In genomic region chr10:75021851-75022250, GRCh38 we compare ENCODE assay signal across 1 cellular context.
TF ChIP-seq lines count a peak whose summit lies in the region.

No MANE protein-coding gene starts in this region.

TF ChIP-seq in HepG2, 621 proteins besides CTCF, POLR2A, EP300 and RAD21 (continued from another document):
- peak; percentile 74; the same call in 1 of the 2 replicates for TF ChIP-seq TFAP4 (IDR thresholded peaks at IDR 0.05; ENCODE audit: borderline replicate concordance, low read depth)
- peak; percentile 57; the same call in 1 of the 2 replicates for TF ChIP-seq HDAC1 (CRISPR knock-in tag; IDR thresholded peaks at IDR 0.05)
- TF ChIP-seq ZNF644 (CRISPR knock-in tag; IDR thresholded peaks at IDR 0.05; ENCODE audit: low read depth): peak; percentile 55; the same call in 1 of the 2 replicates
- peak; percentile 24; the same call in 1 of the 2 replicates for TF ChIP-seq TBX2 (CRISPR knock-in tag; IDR thresholded peaks at IDR 0.05; ENCODE audit: borderline replicate concordance)
- peak; percentile 46; the same call in 1 of the 2 replicates for TF ChIP-seq ZMYM4 (CRISPR knock-in tag; IDR thresholded peaks at IDR 0.05)
- no peak for TF ChIP-seq SOX13 (IDR thresholded peaks at IDR 0.05)
- peak in 1 of 2 experiments; percentile 66; a peak in 2 of 4 replicates for TF ChIP-seq SOX13 (CRISPR knock-in tag; conservative IDR thresholded peaks at IDR 0.05 in 1 of 2, IDR thresholded peaks at IDR 0.05 in 1 of 2)
- 0 out of 2 replicates have a peak, but pooled peaks have one; percentile 42 for TF ChIP-seq ZNF670 (CRISPR knock-in tag; IDR thresholded peaks at IDR 0.05; ENCODE audit: borderline replicate concordance)
- no peak for TF ChIP-seq ZNF746 (CRISPR knock-in tag; IDR thresholded peaks at IDR 0.05)
- peak; percentile 48; the same call in 1 of the 2 replicates for TF ChIP-seq FOXA3 (CRISPR knock-in tag; IDR thresholded peaks at IDR 0.05)
- TF ChIP-seq ZNF292 (CRISPR knock-in tag; IDR thresholded peaks at IDR 0.05; ENCODE audit: borderline replicate concordance, low read depth): peak; percentile 58; the same call in 1 of the 2 replicates
- TF ChIP-seq REPIN1 (CRISPR knock-in tag; IDR thresholded peaks at IDR 0.05; ENCODE audit: borderline replicate concordance, low read depth): peak; percentile 30; the same call in 1 of the 2 replicates
- no peak for TF ChIP-seq ZBTB8A (CRISPR knock-in tag; IDR thresholded peaks at IDR 0.05; ENCODE audit: borderline replicate concordance, low read depth)
- no peak for TF ChIP-seq ELK4 (CRISPR knock-in tag; IDR thresholded peaks at IDR 0.05; ENCODE audit: borderline replicate concordance)
- TF ChIP-seq SALL1 (CRISPR knock-in tag; IDR thresholded peaks at IDR 0.05): peak; percentile 46
- TF ChIP-seq ELF3 (CRISPR knock-in tag; IDR thresholded peaks at IDR 0.05): peak; percentile 28; the same call in 1 of the 2 replicates
- peak; percentile 31; the same call in 1 of the 2 replicates for TF ChIP-seq ZNF33A (CRISPR knock-in tag; IDR thresholded peaks at IDR 0.05; ENCODE audit: borderline replicate concordance)
- TF ChIP-seq TEAD3 (CRISPR knock-in tag; optimal IDR thresholded peaks at IDR 0.05; ENCODE audit: borderline replicate concordance): peak; percentile 55
- TF ChIP-seq SP140L (CRISPR knock-in tag; IDR thresholded peaks at IDR 0.05; ENCODE audit: borderline replicate concordance): no peak
- TF ChIP-seq SOX5 (CRISPR knock-in tag; IDR thresholded peaks at IDR 0.05; ENCODE audit: borderline replicate concordance): peak; percentile 43; the same call in 1 of the 2 replicates
- no peak for TF ChIP-seq RFXAP (CRISPR knock-in tag; IDR thresholded peaks at IDR 0.05; ENCODE audit: borderline replicate concordance)
- TF ChIP-seq, protein P1, sequence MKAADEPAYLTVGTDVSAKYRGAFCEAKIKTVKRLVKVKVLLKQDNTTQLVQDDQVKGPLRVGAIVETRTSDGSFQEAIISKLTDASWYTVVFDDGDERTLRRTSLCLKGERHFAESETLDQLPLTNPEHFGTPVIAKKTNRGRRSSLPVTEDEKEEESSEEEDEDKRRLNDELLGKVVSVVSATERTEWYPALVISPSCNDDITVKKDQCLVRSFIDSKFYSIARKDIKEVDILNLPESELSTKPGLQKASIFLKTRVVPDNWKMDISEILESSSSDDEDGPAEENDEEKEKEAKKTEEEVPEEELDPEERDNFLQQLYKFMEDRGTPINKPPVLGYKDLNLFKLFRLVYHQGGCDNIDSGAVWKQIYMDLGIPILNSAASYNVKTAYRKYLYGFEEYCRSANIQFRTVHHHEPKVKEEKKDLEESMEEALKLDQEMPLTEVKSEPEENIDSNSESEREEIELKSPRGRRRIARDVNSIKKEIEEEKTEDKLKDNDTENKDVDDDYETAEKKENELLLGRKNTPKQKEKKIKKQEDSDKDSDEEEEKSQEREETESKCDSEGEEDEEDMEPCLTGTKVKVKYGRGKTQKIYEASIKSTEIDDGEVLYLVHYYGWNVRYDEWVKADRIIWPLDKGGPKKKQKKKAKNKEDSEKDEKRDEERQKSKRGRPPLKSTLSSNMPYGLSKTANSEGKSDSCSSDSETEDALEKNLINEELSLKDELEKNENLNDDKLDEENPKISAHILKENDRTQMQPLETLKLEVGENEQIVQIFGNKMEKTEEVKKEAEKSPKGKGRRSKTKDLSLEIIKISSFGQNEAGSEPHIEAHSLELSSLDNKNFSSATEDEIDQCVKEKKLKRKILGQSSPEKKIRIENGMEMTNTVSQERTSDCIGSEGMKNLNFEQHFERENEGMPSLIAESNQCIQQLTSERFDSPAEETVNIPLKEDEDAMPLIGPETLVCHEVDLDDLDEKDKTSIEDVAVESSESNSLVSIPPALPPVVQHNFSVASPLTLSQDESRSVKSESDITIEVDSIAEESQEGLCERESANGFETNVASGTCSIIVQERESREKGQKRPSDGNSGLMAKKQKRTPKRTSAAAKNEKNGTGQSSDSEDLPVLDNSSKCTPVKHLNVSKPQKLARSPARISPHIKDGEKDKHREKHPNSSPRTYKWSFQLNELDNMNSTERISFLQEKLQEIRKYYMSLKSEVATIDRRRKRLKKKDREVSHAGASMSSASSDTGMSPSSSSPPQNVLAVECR (CRISPR knock-in tag; IDR thresholded peaks at IDR 0.05; ENCODE audit: borderline replicate concordance): peak; percentile 59; the same call in 1 of the 2 replicates
- TF ChIP-seq FOXA1 (IDR thresholded peaks at IDR 0.05): no peak
- TF ChIP-seq FOXA1 (CRISPR knock-in tag; IDR thresholded peaks at IDR 0.05): no peak
- TF ChIP-seq LCORL (IDR thresholded peaks at IDR 0.05): no peak
- TF ChIP-seq LCORL (CRISPR knock-in tag; IDR thresholded peaks at IDR 0.05): 0 out of 2 replicates have a peak, but pooled peaks have one; percentile 42
- TF ChIP-seq, protein P2, sequence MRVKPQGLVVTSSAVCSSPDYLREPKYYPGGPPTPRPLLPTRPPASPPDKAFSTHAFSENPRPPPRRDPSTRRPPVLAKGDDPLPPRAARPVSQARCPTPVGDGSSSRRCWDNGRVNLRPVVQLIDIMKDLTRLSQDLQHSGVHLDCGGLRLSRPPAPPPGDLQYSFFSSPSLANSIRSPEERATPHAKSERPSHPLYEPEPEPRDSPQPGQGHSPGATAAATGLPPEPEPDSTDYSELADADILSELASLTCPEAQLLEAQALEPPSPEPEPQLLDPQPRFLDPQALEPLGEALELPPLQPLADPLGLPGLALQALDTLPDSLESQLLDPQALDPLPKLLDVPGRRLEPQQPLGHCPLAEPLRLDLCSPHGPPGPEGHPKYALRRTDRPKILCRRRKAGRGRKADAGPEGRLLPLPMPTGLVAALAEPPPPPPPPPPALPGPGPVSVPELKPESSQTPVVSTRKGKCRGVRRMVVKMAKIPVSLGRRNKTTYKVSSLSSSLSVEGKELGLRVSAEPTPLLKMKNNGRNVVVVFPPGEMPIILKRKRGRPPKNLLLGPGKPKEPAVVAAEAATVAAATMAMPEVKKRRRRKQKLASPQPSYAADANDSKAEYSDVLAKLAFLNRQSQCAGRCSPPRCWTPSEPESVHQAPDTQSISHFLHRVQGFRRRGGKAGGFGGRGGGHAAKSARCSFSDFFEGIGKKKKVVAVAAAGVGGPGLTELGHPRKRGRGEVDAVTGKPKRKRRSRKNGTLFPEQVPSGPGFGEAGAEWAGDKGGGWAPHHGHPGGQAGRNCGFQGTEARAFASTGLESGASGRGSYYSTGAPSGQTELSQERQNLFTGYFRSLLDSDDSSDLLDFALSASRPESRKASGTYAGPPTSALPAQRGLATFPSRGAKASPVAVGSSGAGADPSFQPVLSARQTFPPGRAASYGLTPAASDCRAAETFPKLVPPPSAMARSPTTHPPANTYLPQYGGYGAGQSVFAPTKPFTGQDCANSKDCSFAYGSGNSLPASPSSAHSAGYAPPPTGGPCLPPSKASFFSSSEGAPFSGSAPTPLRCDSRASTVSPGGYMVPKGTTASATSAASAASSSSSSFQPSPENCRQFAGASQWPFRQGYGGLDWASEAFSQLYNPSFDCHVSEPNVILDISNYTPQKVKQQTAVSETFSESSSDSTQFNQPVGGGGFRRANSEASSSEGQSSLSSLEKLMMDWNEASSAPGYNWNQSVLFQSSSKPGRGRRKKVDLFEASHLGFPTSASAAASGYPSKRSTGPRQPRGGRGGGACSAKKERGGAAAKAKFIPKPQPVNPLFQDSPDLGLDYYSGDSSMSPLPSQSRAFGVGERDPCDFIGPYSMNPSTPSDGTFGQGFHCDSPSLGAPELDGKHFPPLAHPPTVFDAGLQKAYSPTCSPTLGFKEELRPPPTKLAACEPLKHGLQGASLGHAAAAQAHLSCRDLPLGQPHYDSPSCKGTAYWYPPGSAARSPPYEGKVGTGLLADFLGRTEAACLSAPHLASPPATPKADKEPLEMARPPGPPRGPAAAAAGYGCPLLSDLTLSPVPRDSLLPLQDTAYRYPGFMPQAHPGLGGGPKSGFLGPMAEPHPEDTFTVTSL (CRISPR knock-in tag; IDR thresholded peaks at IDR 0.05; ENCODE audit: borderline replicate concordance): peak; percentile 69; the same call in 1 of the 2 replicates
- TF ChIP-seq SAP130 (CRISPR knock-in tag; IDR thresholded peaks at IDR 0.05; ENCODE audit: low read depth): peak; percentile 53
- TF ChIP-seq GFI1 (CRISPR knock-in tag; IDR thresholded peaks at IDR 0.05; ENCODE audit: borderline replicate concordance): no peak
- TF ChIP-seq ARNT2 (CRISPR knock-in tag; IDR thresholded peaks at IDR 0.05; ENCODE audit: low read depth): no peak
- TF ChIP-seq, protein P3, sequence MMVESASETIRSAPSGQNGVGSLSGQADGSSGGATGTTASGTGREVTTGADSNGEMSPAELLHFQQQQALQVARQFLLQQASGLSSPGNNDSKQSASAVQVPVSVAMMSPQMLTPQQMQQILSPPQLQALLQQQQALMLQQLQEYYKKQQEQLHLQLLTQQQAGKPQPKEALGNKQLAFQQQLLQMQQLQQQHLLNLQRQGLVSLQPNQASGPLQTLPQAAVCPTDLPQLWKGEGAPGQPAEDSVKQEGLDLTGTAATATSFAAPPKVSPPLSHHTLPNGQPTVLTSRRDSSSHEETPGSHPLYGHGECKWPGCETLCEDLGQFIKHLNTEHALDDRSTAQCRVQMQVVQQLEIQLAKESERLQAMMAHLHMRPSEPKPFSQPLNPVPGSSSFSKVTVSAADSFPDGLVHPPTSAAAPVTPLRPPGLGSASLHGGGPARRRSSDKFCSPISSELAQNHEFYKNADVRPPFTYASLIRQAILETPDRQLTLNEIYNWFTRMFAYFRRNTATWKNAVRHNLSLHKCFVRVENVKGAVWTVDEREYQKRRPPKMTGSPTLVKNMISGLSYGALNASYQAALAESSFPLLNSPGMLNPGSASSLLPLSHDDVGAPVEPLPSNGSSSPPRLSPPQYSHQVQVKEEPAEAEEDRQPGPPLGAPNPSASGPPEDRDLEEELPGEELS (CRISPR knock-in tag; IDR thresholded peaks at IDR 0.05): peak; percentile 37; the same call in 1 of the 2 replicates
- TF ChIP-seq GATAD2A (CRISPR knock-in tag; IDR thresholded peaks at IDR 0.05): 0 out of 2 replicates have a peak, but pooled peaks have one; percentile 17
